In genomic region chr3:147419731-147420360, GRCh38 we compare ENCODE assay signal across 1 cellular context.
TF ChIP-seq lines count a peak whose summit lies in the region.

No MANE protein-coding gene starts in this region.

TF ChIP-seq in endothelial cell of umbilical vein, 7 proteins besides CTCF, POLR2A, EP300 and RAD21 (continued from another document):
- TF ChIP-seq, protein P1, sequence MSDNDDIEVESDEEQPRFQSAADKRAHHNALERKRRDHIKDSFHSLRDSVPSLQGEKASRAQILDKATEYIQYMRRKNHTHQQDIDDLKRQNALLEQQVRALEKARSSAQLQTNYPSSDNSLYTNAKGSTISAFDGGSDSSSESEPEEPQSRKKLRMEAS (IDR thresholded peaks at IDR 0.05; ENCODE audit: insufficient read depth, insufficient read length): no peak
